14 cellular contexts compared by ENCODE assay signal in genomic region chr4:38314663-38315062, GRCh38.
DNase-seq lines count a peak whose midpoint lies in the region; ATAC-seq and TF ChIP-seq lines count a peak whose summit lies in the region.
"Had no signal": no experiment of that assay in that cellular context is flagged by ENCODE, and none has a peak within 500 bp of the region (broad histone marks: within the 10 kb centered on the region; RNA-seq: fewer than 3 reads in every experiment).

No MANE protein-coding gene starts in this region.

- intact Hi-C loops in MCF 10A (cut with micrococcal nuclease): no loop called here

- 46% methylated on average over 5 of the region's 5 CpGs for WGBS in liver

- peaks cover 0 to 12% (median 8%) of the 10 kb centered on the region in 4 donors for H3K4me1 ChIP-seq in liver (ENCODE audit: control insufficient read depth in 4 of 4, insufficient read depth in 4 of 4, low read length in 3 of 4)

- no peaks in the 10 kb centered on the region for H3K9me3 ChIP-seq in liver (ENCODE audit: control insufficient read depth in 4 of 4, low read length in 3 of 4)

- peak; percentile 43 to 57 for TF ChIP-seq RAD21 in liver (IDR thresholded peaks at IDR 0.05)

- H3K36me3 ChIP-seq in liver (ENCODE audit: control insufficient read depth in 4 of 4, insufficient read depth in 3 of 4, low read depth in 1 of 4, low read length in 3 of 4): no peaks in the 10 kb centered on the region

- CTCF ChIA-PET in MCF 10A (lab: Yijun Ruan, JAX): interaction anchor here (0.6 to 3.2 kb wide), 18 partner anchors 12 to 416 kb away, joined by 3 to 29 read pairs (median 4); no protein-coding TSS in a partner anchor

- TF ChIP-seq CTCF in MCF 10A (IDR thresholded peaks at IDR 0.05; ENCODE audit: unreplicated experiment): no peak
- TF ChIP-seq CTCF in liver (IDR thresholded peaks at IDR 0.05; ENCODE audit: low read depth, low read length, missing input control): no peak
- no peak for TF ChIP-seq CTCF in type B pancreatic cell (conservative IDR thresholded peaks at IDR 0.05)

- H3K4me3 ChIP-seq in liver (ENCODE audit: low read depth in 1 of 3, low read length in 3 of 3): no peak overlapping the region

- H3K27ac ChIP-seq in liver (ENCODE audit: low read depth in 1 of 2, low read length in 2 of 2): no peak overlapping the region
- H3K27ac ChIP-seq: 22Rv1 had no signal

- H3K27ac Mint-ChIP-seq in MCF 10A (ENCODE audit: low read depth, unreplicated experiment) (peak overlapping the region; percentile 44), type B pancreatic cell (peak overlapping the region; percentile 76)
- H3K27ac Mint-ChIP-seq: stimulated activated naive B cell treated with anti-CD40 and anti-IgM and Interleukin-4, amounts not matched to agents 10 μg/mL and 1 μg/mL and 100 μg/mL, for 72 hours had no signal

- BruUV-seq in MCF 10A (replicated peaks; lab: Mats Ljungman, UMichigan): no TSS peak

- H3K9me3 Mint-ChIP-seq in MCF 10A (ENCODE audit: unreplicated experiment) (peaks cover 7% of the 10 kb centered on the region), type B pancreatic cell (peaks cover 5% of the 10 kb centered on the region)

- H3K4me3 Mint-ChIP-seq in MCF 10A (ENCODE audit: unreplicated experiment) (no peak overlapping the region), type B pancreatic cell (no peak overlapping the region)
- H3K4me3 Mint-ChIP-seq: stimulated activated naive B cell treated with anti-CD40 and anti-IgM and Interleukin-4, amounts not matched to agents 10 μg/mL and 1 μg/mL and 100 μg/mL, for 72 hours had no signal

- peaks cover 42% of the 10 kb centered on the region for H3K4me1 Mint-ChIP-seq in MCF 10A (ENCODE audit: insufficient read depth, unreplicated experiment)
- H3K4me1 Mint-ChIP-seq in type B pancreatic cell (ENCODE audit: unreplicated experiment): peaks cover 17% of the 10 kb centered on the region

- H3K27me3 Mint-ChIP-seq in MCF 10A (ENCODE audit: insufficient read depth, unreplicated experiment) (no peaks in the 10 kb centered on the region), type B pancreatic cell (no peaks in the 10 kb centered on the region)
- H3K27me3 Mint-ChIP-seq: stimulated activated naive B cell treated with anti-CD40 and anti-IgM and Interleukin-4, amounts not matched to agents 10 μg/mL and 1 μg/mL and 100 μg/mL, for 72 hours had no signal

- H3K36me3 Mint-ChIP-seq in MCF 10A (ENCODE audit: insufficient read depth, unreplicated experiment) (no peaks in the 10 kb centered on the region), type B pancreatic cell (no peaks in the 10 kb centered on the region)
- H3K36me3 Mint-ChIP-seq: stimulated activated naive B cell treated with anti-CD40 and anti-IgM and Interleukin-4, amounts not matched to agents 10 μg/mL and 1 μg/mL and 100 μg/mL, for 72 hours had no signal

- no peak overlapping the region for H3K9ac ChIP-seq in liver (ENCODE audit: low read depth in 1 of 2, low read length in 2 of 2)

- ATAC-seq in HG03139 (IDR thresholded peaks at IDR 0.05; ENCODE audit: unreplicated experiment): no peak
- no peak for ATAC-seq in HG02798 (IDR thresholded peaks at IDR 0.05; ENCODE audit: poor library complexity, unreplicated experiment)
- ATAC-seq: stimulated activated naive B cell treated with anti-CD40 and anti-IgM and Interleukin-4, amounts not matched to agents 10 μg/mL and 1 μg/mL and 100 μg/mL, for 72 hours had no signal

- POLR2A ChIA-PET in MCF 10A (lab: Yijun Ruan, JAX): interaction anchor here (0.7 to 12.4 kb wide), 11 partner anchors 8 to 360 kb away, joined by 3 to 192 read pairs (median 4); no protein-coding TSS in a partner anchor

- H3K27me3 ChIP-seq in liver (ENCODE audit: control insufficient read depth in 4 of 4, insufficient read depth in 4 of 4, low read length in 3 of 4): no peaks in the 10 kb centered on the region

- DNase-seq in NCI-H2107 treated with DMSO at 0.1 percent for 48 hours (lab: John Stamatoyannopoulos, UW; ENCODE audit: unreplicated experiment) (peak; percentile 62), NCI-H2107 (lab: John Stamatoyannopoulos, UW) (no peak), MCF 10A (ENCODE audit: unreplicated experiment) (peak; percentile 87), type B pancreatic cell (ENCODE audit: extremely low spot score, unreplicated experiment) (no peak), CD1c-positive myeloid dendritic cell (ENCODE audit: extremely low spot score) (no peak)
- DNase-seq: activated CD4-positive, alpha-beta T cell treated with anti-CD3 and anti-CD28 coated beads for 4 hours; activated effector memory CD4-positive, alpha-beta T cell treated with Interleukin-2 at 50 U/mL for 16 hours; central memory CD4-positive, alpha-beta T cell; Karpas-422; stimulated activated naive B cell treated with anti-CD40 and anti-IgM and Interleukin-4, amounts not matched to agents 10 μg/mL and 1 μg/mL and 100 μg/mL, for 72 hours had no signal

TF ChIP-seq in liver, 16 proteins besides CTCF, POLR2A, EP300 and RAD21:
- TF ChIP-seq HNF4A (conservative IDR thresholded peaks at IDR 0.05) (peak in 1 of 2 donors; percentile 54), FOXA2 (IDR thresholded peaks at IDR 0.05) (no peak), RXRA (IDR thresholded peaks at IDR 0.05) (peak in 1 of 2 donors; percentile 23), MAX (IDR thresholded peaks at IDR 0.05) (peak; percentile 29)

Comparison
In these comparisons a context has a peak if more than half of its experiments do, and no peak if none do; other contexts are left out.
1. DNase-seq: peak in NCI-H2107 treated with DMSO at 0.1 percent for 48 hours (single experiment) and MCF 10A (single experiment); none in NCI-H2107 (single experiment), type B pancreatic cell (single experiment) and CD1c-positive myeloid dendritic cell (single experiment).